ENCODE assay signal across 21 cellular contexts in genomic region chr4:85527815-85528214, GRCh38.
"Had no signal": no experiment of that assay in that cellular context is flagged by ENCODE, and none has a peak within 500 bp of the region (broad histone marks: within the 10 kb centered on the region; RNA-seq: fewer than 3 reads in every experiment).

No MANE protein-coding gene starts in this region.

- H3K4me3 Mint-ChIP-seq: dendritic cell treated with granulocyte-macrophage colony-stimulating factor and Interleukin-4, amounts not matched to agents 40 ng/mL and 50 ng/mL, for 4 days; effector memory CD8-positive, alpha-beta T cell; natural killer cell; neural progenitor cell; stimulated activated effector memory CD8-positive, alpha-beta T cell treated with anti-CD3 and anti-CD28 coated beads, Interleukin-12 subunit alpha, Interleukin-12 subunit beta, amount 100 ng/mL, for 72 hours; stimulated activated naive CD8-positive, alpha-beta T cell treated with anti-CD3 and anti-CD28 coated beads, Interleukin-15, Interleukin-2, amounts not matched to agents 100 ng/mL and 50 ng/mL, for 24 hours had no signal

- H3K27me3 ChIP-seq: esophagus muscularis mucosa, gastrocnemius medialis, heart right ventricle, neural progenitor cell, ovary, right lobe of liver, tibial artery, upper lobe of left lung, uterus had no signal

- H3K4me2 ChIP-seq: neural progenitor cell had no signal

- H3K36me3 Mint-ChIP-seq: natural killer cell; neural progenitor cell; stimulated activated effector memory CD8-positive, alpha-beta T cell treated with anti-CD3 and anti-CD28 coated beads, Interleukin-12 subunit alpha, Interleukin-12 subunit beta, amount 100 ng/mL, for 72 hours had no signal

- DNase-seq: effector memory CD8-positive, alpha-beta T cell; gastrocnemius medialis; heart right ventricle; hypothalamus; kidney glomerular epithelial cell; mucosa of descending colon; natural killer cell; nucleus accumbens; ovary; right lobe of liver; stimulated activated CD4-positive, alpha-beta T cell treated with anti-CD3 and anti-CD28 coated beads, Interleukin-4, amount 100 ng/mL, for 1 hour; stimulated activated CD8-positive, alpha-beta memory T cell treated with anti-CD3 and anti-CD28 coated beads, Interleukin-4, amount 100 ng/mL, for 48 hours; tibial artery; upper lobe of left lung; uterus had no signal

- H3K27me3 Mint-ChIP-seq: dendritic cell treated with granulocyte-macrophage colony-stimulating factor and Interleukin-4, amounts not matched to agents 40 ng/mL and 50 ng/mL, for 4 days; effector memory CD8-positive, alpha-beta T cell; stimulated activated naive CD8-positive, alpha-beta T cell treated with anti-CD3 and anti-CD28 coated beads, Interleukin-15, Interleukin-2, amounts not matched to agents 100 ng/mL and 50 ng/mL, for 24 hours had no signal

- H3K9me3 Mint-ChIP-seq: dendritic cell treated with granulocyte-macrophage colony-stimulating factor and Interleukin-4, amounts not matched to agents 40 ng/mL and 50 ng/mL, for 4 days; neural progenitor cell had no signal

- H3K4me1 Mint-ChIP-seq: natural killer cell; neural progenitor cell; stimulated activated effector memory CD8-positive, alpha-beta T cell treated with anti-CD3 and anti-CD28 coated beads, Interleukin-12 subunit alpha, Interleukin-12 subunit beta, amount 100 ng/mL, for 72 hours had no signal

- H3K27ac ChIP-seq: epithelial cell of prostate, esophagus muscularis mucosa, gastrocnemius medialis, heart right ventricle, neural progenitor cell, ovary, right lobe of liver, tibial artery, upper lobe of left lung, uterus had no signal

- H2AFZ ChIP-seq: neural progenitor cell had no signal

- H3K4me1 ChIP-seq: esophagus muscularis mucosa, gastrocnemius medialis, neural progenitor cell, right lobe of liver, tibial artery, upper lobe of left lung, uterus had no signal

- ATAC-seq: effector memory CD8-positive, alpha-beta T cell; gastrocnemius medialis; heart right ventricle; mucosa of descending colon; natural killer cell; right lobe of liver; stimulated activated effector memory CD8-positive, alpha-beta T cell treated with anti-CD3 and anti-CD28 coated beads, Interleukin-12 subunit alpha, Interleukin-12 subunit beta, amount 100 ng/mL, for 72 hours had no signal

- H3K4me3 ChIP-seq: esophagus muscularis mucosa, gastrocnemius medialis, heart right ventricle, mucosa of descending colon, neural progenitor cell, ovary, right lobe of liver, tibial artery, upper lobe of left lung, uterus had no signal

- H3K27ac Mint-ChIP-seq: dendritic cell treated with granulocyte-macrophage colony-stimulating factor and Interleukin-4, amounts not matched to agents 40 ng/mL and 50 ng/mL, for 4 days; effector memory CD8-positive, alpha-beta T cell; natural killer cell; neural progenitor cell; stimulated activated effector memory CD8-positive, alpha-beta T cell treated with anti-CD3 and anti-CD28 coated beads, Interleukin-12 subunit alpha, Interleukin-12 subunit beta, amount 100 ng/mL, for 72 hours; stimulated activated naive CD8-positive, alpha-beta T cell treated with anti-CD3 and anti-CD28 coated beads, Interleukin-15, Interleukin-2, amounts not matched to agents 100 ng/mL and 50 ng/mL, for 24 hours had no signal

- H3K9ac ChIP-seq: neural progenitor cell had no signal
